In genomic region chr14:33902363-33902762, GRCh38 we compare ENCODE assay signal across 29 cellular contexts.
"Had no signal": no experiment of that assay in that cellular context is flagged by ENCODE, and none has a peak within 500 bp of the region (broad histone marks: within the 10 kb centered on the region; RNA-seq: fewer than 3 reads in every experiment).

No MANE protein-coding gene starts in this region.

- H3K4me3 Mint-ChIP-seq: natural killer cell treated with Interleukin-12 subunit alpha and Interleukin-12 subunit beta and Interleukin-15 and Interleukin-18, amount 100 ng/mL, for 72 hours; nephron progenitor cell; neural crest cell; stimulated activated memory B cell treated with anti-CD40 and anti-IgM and Interleukin-4, amounts not matched to agents 10 μg/mL and 1 μg/mL and 100 μg/mL, for 72 hours; stimulated activated naive CD8-positive, alpha-beta T cell treated with anti-CD3 and anti-CD28 coated beads, Interleukin-15, amount 100 ng/mL, for 72 hours; type B pancreatic cell had no signal

- H3K4me3 ChIP-seq: ovary, psoas muscle, right lobe of liver, sigmoid colon, suprapubic skin, testis, tibial artery, transverse colon, vagina had no signal

- H3K9me3 Mint-ChIP-seq: naive thymus-derived CD8-positive, alpha-beta T cell; nephron progenitor cell; neural crest cell; stimulated activated naive CD8-positive, alpha-beta T cell treated with anti-CD3 and anti-CD28 coated beads, Interleukin-15, amount 100 ng/mL, for 72 hours; type B pancreatic cell had no signal

- H3K27ac ChIP-seq: ovary, parathyroid adenoma, psoas muscle, right lobe of liver, sigmoid colon, suprapubic skin, testis, tibial artery, transverse colon, vagina had no signal

- ATAC-seq: naive thymus-derived CD8-positive, alpha-beta T cell; psoas muscle; right cardiac atrium; stimulated activated memory B cell treated with anti-CD40 and anti-IgM and Interleukin-4, amounts not matched to agents 10 μg/mL and 1 μg/mL and 100 μg/mL, for 72 hours; stimulated activated naive CD8-positive, alpha-beta T cell treated with anti-CD3 and anti-CD28 coated beads, Interleukin-15, amount 100 ng/mL, for 72 hours; stimulated activated naive CD8-positive, alpha-beta T cell treated with anti-CD3 and anti-CD28 coated beads, Interleukin-15, Interleukin-2, amounts not matched to agents 100 U/mL and 50 U/mL, for 24 hours had no signal

- H3K36me3 ChIP-seq: ovary, right lobe of liver, sigmoid colon, suprapubic skin, tibial artery, transverse colon, vagina had no signal

- H3K4me1 ChIP-seq: parathyroid adenoma, right lobe of liver, tibial artery, vagina had no signal

- H3K27me3 Mint-ChIP-seq: progenitor cell of endocrine pancreas; stimulated activated memory B cell treated with anti-CD40 and anti-IgM and Interleukin-4, amounts not matched to agents 10 μg/mL and 1 μg/mL and 100 μg/mL, for 72 hours; type B pancreatic cell had no signal

- H3K4me1 Mint-ChIP-seq: nephron progenitor cell; neural crest cell; stimulated activated memory B cell treated with anti-CD40 and anti-IgM and Interleukin-4, amounts not matched to agents 10 μg/mL and 1 μg/mL and 100 μg/mL, for 72 hours; stimulated activated naive CD8-positive, alpha-beta T cell treated with anti-CD3 and anti-CD28 coated beads, Interleukin-15, amount 100 ng/mL, for 72 hours had no signal

- H3K9me3 ChIP-seq: ovary, psoas muscle, right lobe of liver, sigmoid colon, suprapubic skin, testis, tibial artery, transverse colon, vagina had no signal

- H3K9ac ChIP-seq: parathyroid adenoma had no signal

- H3K36me3 Mint-ChIP-seq: naive thymus-derived CD8-positive, alpha-beta T cell; natural killer cell treated with Interleukin-12 subunit alpha and Interleukin-12 subunit beta and Interleukin-15 and Interleukin-18, amount 100 ng/mL, for 72 hours; stimulated activated memory B cell treated with anti-CD40 and anti-IgM and Interleukin-4, amounts not matched to agents 10 μg/mL and 1 μg/mL and 100 μg/mL, for 72 hours; type B pancreatic cell had no signal

- H2AFZ ChIP-seq: parathyroid adenoma had no signal

- H3K27ac Mint-ChIP-seq: natural killer cell treated with Interleukin-12 subunit alpha and Interleukin-12 subunit beta and Interleukin-15 and Interleukin-18, amount 100 ng/mL, for 72 hours; nephron progenitor cell; progenitor cell of endocrine pancreas; stimulated activated memory B cell treated with anti-CD40 and anti-IgM and Interleukin-4, amounts not matched to agents 10 μg/mL and 1 μg/mL and 100 μg/mL, for 72 hours; stimulated activated naive CD8-positive, alpha-beta T cell treated with anti-CD3 and anti-CD28 coated beads, Interleukin-15, amount 100 ng/mL, for 72 hours; type B pancreatic cell had no signal

- DNase-seq: naive thymus-derived CD8-positive, alpha-beta T cell; nephron progenitor cell; occipital lobe; ovary; posterior cingulate gyrus; psoas muscle; right lobe of liver; sigmoid colon; small intestine; stimulated activated CD4-positive, alpha-beta T cell treated with anti-CD3 and anti-CD28 coated beads, Interleukin-15, amount 100 ng/mL, for 24 hours; stimulated activated CD4-positive, alpha-beta T cell treated with anti-CD3 and anti-CD28 coated beads, Interleukin-2, amount 100 ng/mL, for 24 hours; stimulated activated CD4-positive, alpha-beta T cell treated with anti-CD3 and anti-CD28 coated beads, Interleukin-2, amount 100 ng/mL, for 48 hours; stimulated activated CD4-positive, alpha-beta T cell treated with anti-CD3 and anti-CD28 coated beads, Interleukin-4, amount 100 ng/mL, for 24 hours; stimulated activated naive CD4-positive, alpha-beta T cell; stimulated activated naive CD8-positive, alpha-beta T cell treated with anti-CD3 and anti-CD28 coated beads, Interleukin-15, amount 100 ng/mL, for 72 hours; stimulated activated naive CD8-positive, alpha-beta T cell treated with anti-CD3 and anti-CD28 coated beads, Interleukin-15, Interleukin-2, amounts not matched to agents 100 U/mL and 50 U/mL, for 24 hours; substantia nigra; testis; tibial artery; transverse colon had no signal

- H3K27me3 ChIP-seq: ovary, right lobe of liver, sigmoid colon, suprapubic skin, testis, transverse colon, vagina had no signal
